In the genomic region with DNA sequence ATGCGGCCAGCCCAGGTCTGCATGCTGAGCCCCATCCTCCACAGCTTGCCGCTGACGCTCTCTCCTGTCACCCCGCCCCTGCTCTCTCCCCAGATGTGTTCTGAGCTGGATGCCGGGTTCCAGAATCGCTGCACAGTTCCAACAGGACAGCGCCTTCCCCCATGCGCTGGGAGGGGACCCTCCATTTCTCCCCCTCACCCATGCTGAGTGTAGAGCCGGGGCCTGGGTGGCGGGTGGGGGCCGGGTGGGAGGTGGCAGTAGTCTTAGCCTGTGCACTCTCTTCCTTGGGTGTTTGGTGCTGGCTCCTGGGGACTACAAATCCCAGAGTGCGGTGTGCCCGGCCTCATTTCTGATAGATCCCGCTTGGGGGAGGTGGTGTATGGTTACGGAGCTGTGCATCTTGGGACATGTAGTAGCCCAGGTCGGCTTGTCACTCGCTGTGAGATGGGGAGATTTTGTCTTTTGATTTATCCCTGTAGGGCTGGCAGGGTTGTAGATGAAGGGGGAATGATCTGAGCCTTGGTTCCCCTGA, we compare ENCODE assay signal across 1 cellular context.
A peak's percentile ranks its signal among the peaks of the same experiment; 100 is the strongest.
TF ChIP-seq lines count a peak whose summit lies in the region.

No MANE protein-coding gene starts in this region.

TF ChIP-seq in K562, 482 proteins besides CTCF, POLR2A, EP300 and RAD21:
- TF ChIP-seq MBD2 (IDR thresholded peaks at IDR 0.05; ENCODE audit: borderline replicate concordance, low read depth) (peak; percentile 82; the same call in 1 of the 2 replicates), CREM (IDR thresholded peaks at IDR 0.05; ENCODE audit: low read depth) (peak; percentile 83), AFF1 (IDR thresholded peaks at IDR 0.05; ENCODE audit: low read depth in 1 of 2, partially characterized antibody in 2 of 2) (peak in 1 of 2 experiments; percentile 95), SIX5 (IDR thresholded peaks at IDR 0.05; ENCODE audit: borderline replicate concordance in 1 of 2, insufficient read depth in 1 of 2, low read depth in 1 of 2, low read length in 2 of 2) (peak; percentile 94 to 96), GATA2 (CRISPR knock-in tag; IDR thresholded peaks at IDR 0.05) (peak; percentile 61), CREB1 (IDR thresholded peaks at IDR 0.05) (no peak), CREB1 (CRISPR knock-in tag; IDR thresholded peaks at IDR 0.05) (peak; percentile 7; the same call in 1 of the 2 replicates), ZNF143 (CRISPR knock-in tag; IDR thresholded peaks at IDR 0.05) (peak; percentile 87), ZNF431 (CRISPR knock-in tag; IDR thresholded peaks at IDR 0.05) (no peak), PBX2 (CRISPR knock-in tag; IDR thresholded peaks at IDR 0.05; ENCODE audit: low read depth) (no peak), PBX2 (tag; conservative IDR thresholded peaks at IDR 0.05; ENCODE audit: low read depth) (peak; percentile 75), ZNF766 (CRISPR knock-in tag; conservative IDR thresholded peaks at IDR 0.05) (peak; percentile 70), GABPA (tag; conservative IDR thresholded peaks at IDR 0.05; ENCODE audit: low read depth) (no peak), ETS1 (conservative IDR thresholded peaks at IDR 0.05; ENCODE audit: control insufficient read depth, low read depth, low read length) (peak; percentile 97), SP1 (CRISPR knock-in tag; IDR thresholded peaks at IDR 0.05) (no peak), ZNF644 (tag; IDR thresholded peaks at IDR 0.05; ENCODE audit: low read depth) (0 out of 2 replicates have a peak, but pooled peaks have one; percentile 40), CEBPB (tag; IDR thresholded peaks at IDR 0.05) (no peak), POU5F1 (IDR thresholded peaks at IDR 0.05; ENCODE audit: borderline replicate concordance, low read depth, low read length, partially characterized antibody) (peak; percentile 50), ZNF197 (CRISPR knock-in tag; IDR thresholded peaks at IDR 0.05; ENCODE audit: low read depth) (0 out of 2 replicates have a peak, but pooled peaks have one; percentile 60), RUNX1 (IDR thresholded peaks at IDR 0.05; ENCODE audit: low read depth) (no peak), KHSRP (IDR thresholded peaks at IDR 0.05) (no peak), ZNF253 (CRISPR knock-in tag; conservative IDR thresholded peaks at IDR 0.05) (no peak), HCFC1 (IDR thresholded peaks at IDR 0.05; ENCODE audit: low read depth, low read length) (peak; percentile 97), ZFP30 (CRISPR knock-in tag; IDR thresholded peaks at IDR 0.05; ENCODE audit: borderline replicate concordance) (no peak), YY1 (IDR thresholded peaks at IDR 0.05; ENCODE audit: borderline replicate concordance in 1 of 3, control insufficient read depth in 1 of 3, extremely low read depth in 1 of 3, insufficient read depth in 3 of 3, insufficient read length in 1 of 3, insufficient replicate concordance in 2 of 3, low read depth in 1 of 3, low read length in 2 of 3) (peak in 2 of 3 experiments; percentile 51 to 75), MEIS2 (IDR thresholded peaks at IDR 0.05; ENCODE audit: partially characterized antibody) (peak; percentile 90), JUND (IDR thresholded peaks at IDR 0.05; ENCODE audit: borderline replicate concordance, low read depth, low read length) (peak; percentile 30; the same call in 1 of the 2 replicates), JUND (tag; IDR thresholded peaks at IDR 0.05; ENCODE audit: borderline replicate concordance, low read depth, low read length) (no peak; the same call in 2 of the 3 replicates), NR2C1 (IDR thresholded peaks at IDR 0.05) (peak; percentile 29; the same call in 1 of the 2 replicates), NR2C1 (tag; IDR thresholded peaks at IDR 0.05) (peak; percentile 76)
- TF ChIP-seq, protein P1, sequence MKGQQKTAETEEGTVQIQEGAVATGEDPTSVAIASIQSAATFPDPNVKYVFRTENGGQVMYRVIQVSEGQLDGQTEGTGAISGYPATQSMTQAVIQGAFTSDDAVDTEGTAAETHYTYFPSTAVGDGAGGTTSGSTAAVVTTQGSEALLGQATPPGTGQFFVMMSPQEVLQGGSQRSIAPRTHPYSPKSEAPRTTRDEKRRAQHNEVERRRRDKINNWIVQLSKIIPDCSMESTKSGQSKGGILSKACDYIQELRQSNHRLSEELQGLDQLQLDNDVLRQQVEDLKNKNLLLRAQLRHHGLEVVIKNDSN (CRISPR knock-in tag; IDR thresholded peaks at IDR 0.05): no peak
- TF ChIP-seq, protein P2, sequence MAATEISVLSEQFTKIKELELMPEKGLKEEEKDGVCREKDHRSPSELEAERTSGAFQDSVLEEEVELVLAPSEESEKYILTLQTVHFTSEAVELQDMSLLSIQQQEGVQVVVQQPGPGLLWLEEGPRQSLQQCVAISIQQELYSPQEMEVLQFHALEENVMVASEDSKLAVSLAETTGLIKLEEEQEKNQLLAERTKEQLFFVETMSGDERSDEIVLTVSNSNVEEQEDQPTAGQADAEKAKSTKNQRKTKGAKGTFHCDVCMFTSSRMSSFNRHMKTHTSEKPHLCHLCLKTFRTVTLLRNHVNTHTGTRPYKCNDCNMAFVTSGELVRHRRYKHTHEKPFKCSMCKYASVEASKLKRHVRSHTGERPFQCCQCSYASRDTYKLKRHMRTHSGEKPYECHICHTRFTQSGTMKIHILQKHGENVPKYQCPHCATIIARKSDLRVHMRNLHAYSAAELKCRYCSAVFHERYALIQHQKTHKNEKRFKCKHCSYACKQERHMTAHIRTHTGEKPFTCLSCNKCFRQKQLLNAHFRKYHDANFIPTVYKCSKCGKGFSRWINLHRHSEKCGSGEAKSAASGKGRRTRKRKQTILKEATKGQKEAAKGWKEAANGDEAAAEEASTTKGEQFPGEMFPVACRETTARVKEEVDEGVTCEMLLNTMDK (IDR thresholded peaks at IDR 0.05; ENCODE audit: borderline replicate concordance, insufficient read depth, low read depth, low read length, poor library complexity, severe bottlenecking): peak; percentile 89
- TF ChIP-seq, protein P3, sequence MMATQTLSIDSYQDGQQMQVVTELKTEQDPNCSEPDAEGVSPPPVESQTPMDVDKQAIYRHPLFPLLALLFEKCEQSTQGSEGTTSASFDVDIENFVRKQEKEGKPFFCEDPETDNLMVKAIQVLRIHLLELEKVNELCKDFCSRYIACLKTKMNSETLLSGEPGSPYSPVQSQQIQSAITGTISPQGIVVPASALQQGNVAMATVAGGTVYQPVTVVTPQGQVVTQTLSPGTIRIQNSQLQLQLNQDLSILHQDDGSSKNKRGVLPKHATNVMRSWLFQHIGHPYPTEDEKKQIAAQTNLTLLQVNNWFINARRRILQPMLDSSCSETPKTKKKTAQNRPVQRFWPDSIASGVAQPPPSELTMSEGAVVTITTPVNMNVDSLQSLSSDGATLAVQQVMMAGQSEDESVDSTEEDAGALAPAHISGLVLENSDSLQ (IDR thresholded peaks at IDR 0.05): peak; percentile 87
